ENCODE assay signal across 9 cellular contexts in the genomic region with DNA sequence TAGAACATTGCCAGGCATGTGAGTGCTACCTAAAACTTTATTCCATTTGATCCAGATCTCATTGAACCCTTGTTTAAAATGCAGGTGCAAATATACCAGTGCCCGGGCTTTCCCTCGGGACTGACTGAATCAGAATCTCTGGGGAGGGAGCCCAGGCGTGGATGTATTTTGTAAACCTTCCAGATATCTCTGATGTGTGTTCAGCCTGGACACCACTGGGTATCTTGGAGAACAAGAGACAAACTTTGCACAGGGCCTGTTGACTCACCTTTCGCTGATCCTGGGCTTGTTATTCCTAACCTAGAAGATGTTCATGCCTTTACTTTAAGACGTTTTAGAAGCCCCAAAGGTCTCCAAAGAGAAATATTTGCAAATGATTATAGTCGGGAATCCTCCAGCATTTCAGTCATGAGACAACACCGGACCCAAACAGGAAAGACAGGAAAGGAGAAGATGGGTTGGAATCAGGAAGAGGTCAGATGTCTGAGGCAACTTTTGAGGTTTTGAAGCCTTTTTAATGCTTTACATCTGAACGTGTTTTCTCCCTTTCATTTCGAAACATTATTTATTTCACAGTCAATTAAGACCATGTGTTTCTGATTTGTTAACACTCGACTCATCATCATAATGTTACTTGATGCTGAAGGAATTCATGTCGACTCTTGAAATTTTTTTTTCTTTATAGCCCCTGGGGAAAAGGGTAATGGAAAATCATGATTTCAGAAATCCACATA.
DNase-seq lines count a peak whose midpoint lies in the region; ATAC-seq, FAIRE-seq and TF ChIP-seq lines count a peak whose summit lies in the region.
"Had no signal": no experiment of that assay in that cellular context is flagged by ENCODE, and none has a peak within 500 bp of the region (broad histone marks: within the 10 kb centered on the region; RNA-seq: fewer than 3 reads in every experiment).

No MANE protein-coding gene starts in this region.

- H3K4me3 ChIP-seq in BLaER1 (no peak overlapping the region), prostate gland (no peak overlapping the region)

- H4K20me1 ChIP-seq in BLaER1, result no peaks in the 10 kb centered on the region

- no peak overlapping the region for H3K9ac ChIP-seq in BLaER1

- peak overlapping the region; percentile 72 for H3K4me2 ChIP-seq in BLaER1

- H3K36me3 ChIP-seq in BLaER1, result no peaks in the 10 kb centered on the region
- no peaks in the 10 kb centered on the region for H3K36me3 ChIP-seq in prostate gland

- H3K4me1 ChIP-seq in BLaER1 (peaks cover 46% of the 10 kb centered on the region), prostate gland (replicated peaks) (no peaks in the 10 kb centered on the region)

- H3K27ac ChIP-seq in BLaER1 (no peak overlapping the region), prostate gland (peak overlapping the region; percentile 16 to 39)

- no peak for ATAC-seq in HG02623 (IDR thresholded peaks at IDR 0.05; ENCODE audit: unreplicated experiment)
- ATAC-seq in GM19452 (IDR thresholded peaks at IDR 0.05; ENCODE audit: unreplicated experiment), result no peak

- no peak for TF ChIP-seq POLR2A in prostate gland (IDR thresholded peaks at IDR 0.05)

- WGBS in prostate gland, result 40% methylated on average over 11 of the region's 11 CpGs

- intact Hi-C loops in prostate gland (cut with DNase I), result no loop called here

- FAIRE-seq in endometrium (lab: Jason Lieb, UNC), result peak; percentile 95

- TF ChIP-seq CTCF in prostate gland (IDR thresholded peaks at IDR 0.05), result no peak

- H3K27me3 ChIP-seq in BLaER1 (no peaks in the 10 kb centered on the region), prostate gland (replicated peaks; ENCODE audit: insufficient read depth) (no peaks in the 10 kb centered on the region)

- H3K9me3 ChIP-seq in BLaER1, result no peaks in the 10 kb centered on the region
- no peaks in the 10 kb centered on the region for H3K9me3 ChIP-seq in prostate gland

- DNase-seq in LHCN-M2 (ENCODE audit: low read depth) (peak; percentile 22), prostate gland (ENCODE audit: low spot score) (no peak), A172 (ENCODE audit: low spot score) (no peak), HuH-7 (ENCODE audit: low spot score) (no peak)
- DNase-seq: NCI-H2081 treated with DMSO at 0.1 percent for 48 hours had no signal
